7 cellular contexts compared by ENCODE assay signal in the genomic region with DNA sequence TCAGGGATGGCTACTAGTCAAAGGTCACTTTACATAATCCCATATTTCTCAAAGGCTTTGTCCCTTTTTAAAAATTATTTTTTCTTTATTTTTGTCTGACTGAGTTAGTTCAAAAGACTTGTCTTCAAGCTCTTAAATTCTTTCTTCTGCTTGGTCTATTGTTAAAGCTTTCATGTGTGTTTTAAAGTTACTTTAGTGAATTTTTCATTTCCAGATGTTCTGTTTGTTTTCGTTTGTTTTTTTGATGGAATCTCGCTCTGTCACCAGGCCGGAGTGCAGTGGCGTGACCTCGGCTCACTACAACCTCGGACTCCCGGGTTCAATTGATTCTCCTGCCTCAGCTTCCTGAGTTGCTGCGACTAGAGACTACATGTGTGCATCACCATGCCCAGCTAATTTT. TPM values are rescaled to one million over a fixed set of nuclear protein-coding genes. Genes with fewer than 3 reads are reported as not detected.
"Had no signal": no experiment of that assay in that cellular context is flagged by ENCODE, and none has a peak within 500 bp of the region (broad histone marks: within the 10 kb centered on the region; RNA-seq: fewer than 3 reads in every experiment).

No MANE protein-coding gene starts in this region.

- FAIRE-seq: HTR-8/SVneo had no signal

- DNase-seq: IMR-90, KBM-7, KG1 had no signal

- H3K27ac ChIP-seq: HL-60 had no signal

- H3K4me3 Mint-ChIP-seq: IgD-negative memory B cell had no signal

- H3K4me1 Mint-ChIP-seq: IgD-negative memory B cell had no signal

- H3K36me3 Mint-ChIP-seq: IgD-negative memory B cell had no signal

RNA-seq across cellular contexts. Expression of gene SNCAIP, which starts 55.0 kb away (rescaled TPM):
- total RNA-seq: HT-29 had no signal
- polyA plus RNA-seq: IgD-negative memory B cell had no signal
